ENCODE assay signal across 21 cellular contexts in genomic region chr1:46281021-46281420, GRCh38. TPM values are rescaled to one million over a fixed set of nuclear protein-coding genes. Genes with fewer than 3 reads are reported as not detected.
DNase-seq lines count a peak whose midpoint lies in the region; ATAC-seq, FAIRE-seq and TF ChIP-seq lines count a peak whose summit lies in the region.
"Had no signal": no experiment of that assay in that cellular context is flagged by ENCODE, and none has a peak within 500 bp of the region (broad histone marks: within the 10 kb centered on the region; RNA-seq: fewer than 3 reads in every experiment).

No MANE protein-coding gene starts in this region.

- H3K36me3 ChIP-seq in HepG2 (replicated peaks in 1 of 2; ENCODE audit: control insufficient read depth in 1 of 2, insufficient read depth in 2 of 2, low read length in 2 of 2) (peaks cover 22 to 64% of the 10 kb centered on the region in 2 experiments), right lobe of liver (peaks cover 0 to 39% (median 17%) of the 10 kb centered on the region in 4 donors), GM12878 (ENCODE audit: control insufficient read depth in 2 of 2, insufficient read depth in 2 of 2, low read length in 1 of 2) (peaks cover 34 to 44% of the 10 kb centered on the region in 2 experiments)

- H3K4me3 Mint-ChIP-seq in nephron progenitor cell, result no peak overlapping the region
- H3K4me3 Mint-ChIP-seq: CD4-positive, CD25-positive, alpha-beta regulatory T cell; H9 had no signal

- no peak for TF ChIP-seq RAD21 in HepG2 (CRISPR knock-in tag; IDR thresholded peaks at IDR 0.05)
- TF ChIP-seq RAD21 in GM12878 (IDR thresholded peaks at IDR 0.05; ENCODE audit: insufficient read depth, low read depth, low read length), result no peak

- DNase-seq in HepG2 (ENCODE audit: low spot score) (no peak), right lobe of liver (no peak), GM12878 (ENCODE audit: low read depth, low spot score) (no peak), nephron progenitor cell (no peak), DMS79 treated with DMSO at 0.1 percent for 48 hours (lab: John Stamatoyannopoulos, UW) (no peak), T1000 (lab: John Stamatoyannopoulos, UW) (no peak)
- DNase-seq: CD4-positive, CD25-positive, alpha-beta regulatory T cell; DMS153; H9; KG1; MG63; NCI-H1105 treated with DMSO at 0.1 percent for 48 hours; NCI-H146; NCI-H2029; NCI-H446 treated with DMSO at 0.1 percent for 48 hours; NCI-H526; SHP77 had no signal

- H3K4me3 ChIP-seq in HepG2 (replicated peaks in 1 of 3; ENCODE audit: insufficient read depth in 1 of 3, low read depth in 2 of 3, low read length in 3 of 3), result no peak overlapping the region
- H3K4me3 ChIP-seq in right lobe of liver, result no peak overlapping the region
- H3K4me3 ChIP-seq in GM12878, result no peak overlapping the region
- H3K4me3 ChIP-seq: BLaER1, MG63 had no signal

- BruUV-seq in HepG2 (replicated peaks; lab: Mats Ljungman, UMichigan) (no TSS peak), GM12878 (replicated peaks; lab: Mats Ljungman, UMichigan) (no TSS peak)

- TF ChIP-seq CTCF in HepG2 (CRISPR knock-in tag; IDR thresholded peaks at IDR 0.05) (no peak), right lobe of liver (IDR thresholded peaks at IDR 0.05) (no peak), GM12878 (IDR thresholded peaks at IDR 0.05 in 2 of 3, conservative IDR thresholded peaks at IDR 0.05 in 1 of 3; ENCODE audit: control insufficient read depth in 2 of 3, extremely low read depth in 1 of 3, insufficient read depth in 1 of 3, low read depth in 3 of 3, low read length in 3 of 3) (no peak), nephron progenitor cell (IDR thresholded peaks at IDR 0.05) (no peak)

- H3K4me2 ChIP-seq in HepG2 (ENCODE audit: low read depth, low read length) (no peak overlapping the region), GM12878 (ENCODE audit: control insufficient read depth, insufficient read depth) (no peak overlapping the region)
- H3K4me2 ChIP-seq: BLaER1 had no signal

- SMC1A ChIA-PET in GM12878 (lab: Charles Lee; ENCODE audit: uncharacterized antibody, unreplicated experiment), result no interaction called here

- in situ Hi-C loops in HepG2 (cut with HindIII; ENCODE audit: extremely low pct_ligation_motif_present, low pct_unique_long_range_greater_than_20kb), result no loop called here
- in situ Hi-C loops in GM12878 (cut with MboI), result no loop called here

- POLR2A ChIA-PET in HepG2 (lab: Yijun Ruan, JAX), result no interaction called here
- POLR2A ChIA-PET in GM12878 (lab: Charles Lee), result no interaction called here

- H3K27ac ChIP-seq in HepG2 (ENCODE audit: extremely low read length, insufficient read depth, low read length), result no peak overlapping the region
- no peak overlapping the region for H3K27ac ChIP-seq in right lobe of liver
- no peak overlapping the region for H3K27ac ChIP-seq in GM12878 (ENCODE audit: control insufficient read depth, insufficient read depth)
- H3K27ac ChIP-seq: BLaER1 had no signal

- H4K20me1 ChIP-seq in HepG2 (ENCODE audit: insufficient read depth, low read length) (no peaks in the 10 kb centered on the region), GM12878 (ENCODE audit: control insufficient read depth, insufficient read depth) (no peaks in the 10 kb centered on the region)

- TF ChIP-seq POLR2A in HepG2 (IDR thresholded peaks at IDR 0.05; ENCODE audit: insufficient read depth in 1 of 2, low read depth in 2 of 2, low read length in 2 of 2) (0 out of 4 replicates have a peak, but pooled peaks of 1 of the 2 experiments have one; percentile 15), right lobe of liver (IDR thresholded peaks at IDR 0.05) (no peak), GM12878 (IDR thresholded peaks at IDR 0.05; ENCODE audit: low read depth, low read length) (peak; percentile 70)

- no peaks in the 10 kb centered on the region for H3K79me2 ChIP-seq in HepG2 (ENCODE audit: insufficient read depth, low read length)
- no peaks in the 10 kb centered on the region for H3K79me2 ChIP-seq in GM12878 (ENCODE audit: control insufficient read depth, insufficient read depth, low read length)

- RAD21 ChIA-PET in GM12878 (lab: Charles Lee; ENCODE audit: unreplicated experiment), result interaction anchor here (0.7 kb wide), 1 partner anchor 65 kb away, joined by 3 read pairs; no protein-coding TSS in a partner anchor

- H2AFZ ChIP-seq in HepG2 (ENCODE audit: low read length), result no peak overlapping the region
- H2AFZ ChIP-seq in GM12878 (ENCODE audit: control insufficient read depth, low read depth, low read length), result no peak overlapping the region

- H3K27me3 ChIP-seq in HepG2 (ENCODE audit: control insufficient read depth in 1 of 2, insufficient read depth in 2 of 2, low read length in 2 of 2) (no peaks in the 10 kb centered on the region), right lobe of liver (no peaks in the 10 kb centered on the region), GM12878 (replicated peaks in 1 of 2; ENCODE audit: control insufficient read depth in 2 of 2, insufficient read depth in 2 of 2, low read length in 1 of 2) (no peaks in the 10 kb centered on the region)
- H3K27me3 ChIP-seq: BLaER1, MG63 had no signal

- peaks cover 6% of the 10 kb centered on the region for H3K4me1 Mint-ChIP-seq in nephron progenitor cell

- peaks cover 66% of the 10 kb centered on the region for H3K36me3 Mint-ChIP-seq in nephron progenitor cell (ENCODE audit: low read depth)

- ATAC-seq in HepG2, result no peak
- no peak for ATAC-seq in right lobe of liver
- ATAC-seq in GM12878, result no peak
- no peak for ATAC-seq in GM18517 (IDR thresholded peaks at IDR 0.05; ENCODE audit: unreplicated experiment)

- intact Hi-C loops in HepG2 (cut with micrococcal nuclease; ENCODE audit: unreplicated experiment) (no loop called here), right lobe of liver (cut with DNase I) (no loop called here), GM12878 (cut with micrococcal nuclease; ENCODE audit: unreplicated experiment) (no loop called here)

- H3K9me3 ChIP-seq in HepG2 (ENCODE audit: low read length) (no peaks in the 10 kb centered on the region), right lobe of liver (no peaks in the 10 kb centered on the region), GM12878 (replicated peaks; ENCODE audit: control insufficient read depth, insufficient read depth, low read length) (no peaks in the 10 kb centered on the region)
- H3K9me3 ChIP-seq: BLaER1, MG63 had no signal

- H3K27me3 Mint-ChIP-seq in nephron progenitor cell (ENCODE audit: low read depth, poor library complexity), result no peaks in the 10 kb centered on the region
- H3K27me3 Mint-ChIP-seq: CD4-positive, CD25-positive, alpha-beta regulatory T cell had no signal

- FAIRE-seq in HepG2 (lab: Jason Lieb, UNC), result no peak
- no peak for FAIRE-seq in GM12878 (lab: Jason Lieb, UNC)
- FAIRE-seq: A204.1, HTR-8/SVneo had no signal

- H3K9me3 Mint-ChIP-seq in nephron progenitor cell, result no peaks in the 10 kb centered on the region
- H3K9me3 Mint-ChIP-seq: CD4-positive, CD25-positive, alpha-beta regulatory T cell; H9 had no signal

- H3K27ac Mint-ChIP-seq in nephron progenitor cell, result peak overlapping the region; percentile 81

- WGBS in HepG2 (ENCODE audit: low lambda C conversion rate), result over 99% methylated on average over 13 of the region's 14 CpGs
- WGBS in right lobe of liver (ENCODE audit: insufficient coverage, low coverage, low lambda C conversion rate, missing lambda C conversion rate), result 96% methylated on average over 5 of the region's 14 CpGs
- WGBS in GM12878 (ENCODE audit: insufficient coverage, insufficient replicate concordance, low lambda C conversion rate, missing lambda C conversion rate), result 95% methylated on average over 14 of the region's 14 CpGs

- H3K4me1 ChIP-seq in HepG2 (ENCODE audit: insufficient read depth, low read length) (peaks cover 13% of the 10 kb centered on the region), right lobe of liver (no peaks in the 10 kb centered on the region), GM12878 (ENCODE audit: control insufficient read depth, insufficient read depth, low read length) (no peaks in the 10 kb centered on the region)
- H3K4me1 ChIP-seq: BLaER1 had no signal

- no peak for TF ChIP-seq EP300 in HepG2 (IDR thresholded peaks at IDR 0.05; ENCODE audit: low read depth in 2 of 2, low read length in 2 of 2)
- no peak for TF ChIP-seq EP300 in HepG2 (CRISPR knock-in tag; IDR thresholded peaks at IDR 0.05; ENCODE audit: borderline replicate concordance)
- TF ChIP-seq EP300 in GM12878 (IDR thresholded peaks at IDR 0.05; ENCODE audit: borderline replicate concordance in 1 of 2, control insufficient read depth in 1 of 2, low read depth in 2 of 2, low read length in 2 of 2), result no peak

- no peak overlapping the region for H3K9ac ChIP-seq in HepG2 (ENCODE audit: insufficient read depth, low read depth, low read length)
- no peak overlapping the region for H3K9ac ChIP-seq in GM12878 (ENCODE audit: control insufficient read depth, insufficient read depth, low read length)
- H3K9ac ChIP-seq: BLaER1 had no signal

- CTCF ChIA-PET in HepG2 (lab: Yijun Ruan, JAX; ENCODE audit: low intra/inter-chr PET ratio, low total read pairs) (no interaction called here), GM12878 (lab: Yijun Ruan, JAX) (no interaction called here)

RNA-seq across cellular contexts. Expression of gene LRRC41, which starts 22.4 kb away (rescaled TPM):
- total RNA-seq in HepG2 (2016; rRNA removed; fragmentation: Illumina TruSeq; extraction: Trizol) (51.9 and 53.6 TPM in 2 replicates), right lobe of liver (10 to 100 TPM; 24.4 to 37.0 (median 29.0) TPM), GM12878 (2014; rRNA removed) (62.7 and 65.7 TPM in 2 replicates), GM12878 (2014; rRNA removed; fragmentation: Illumina TruSeq; extraction: Trizol) (35.1 and 36.3 TPM in 2 replicates), GM12878 (2021) (56.7 and 57.7 TPM in 2 replicates)
- total RNA-seq in HepG2 (2016; cell fraction: cytosol; rRNA removed; fragmentation: Illumina TruSeq; extraction: Trizol; ENCODE audit: low read depth), result 8.7 and 10.1 TPM in 2 replicates
- 44.9 and 54.0 TPM in 2 replicates for total RNA-seq in HepG2 (2016; cell fraction: insoluble cytoplasmic fraction; rRNA removed; fragmentation: Illumina TruSeq; extraction: Trizol)
- total RNA-seq in HepG2 (2016; cell fraction: membrane; rRNA removed; fragmentation: Illumina TruSeq; extraction: Trizol), result 22.7 and 23.9 TPM in 2 replicates
- total RNA-seq in HepG2 (2016; cell fraction: nucleus; rRNA removed; fragmentation: Illumina TruSeq; extraction: Trizol), result 37.9 and 43.3 TPM in 2 replicates
- polyA plus RNA-seq in HepG2 (2011; rRNA removed) (48.1 and 64.1 TPM in 2 replicates), GM12878 (2011; rRNA removed) (25.3 and 43.3 TPM in 2 replicates), GM12878 (2014; fragmentation: Illumina TruSeq; extraction: Trizol) (18.5 and 40.1 TPM in 2 replicates), GM12878 (2014; fragmentation: Nextera tagmentation; extraction: Ambion mirVana) (10 to 100 TPM; 12.0 to 12.6 TPM), GM12878 (2014; rRNA removed) (53.8 and 55.6 TPM in 2 replicates), GM12878 (2016; fragmentation: Nextera tagmentation; extraction: Ambion mirVana) (10 to 100 TPM; 67.3 to 79.9 TPM)
- polyA plus RNA-seq in HepG2 (2011; cell fraction: cytosol; rRNA removed), result 44.5 and 50.8 TPM in 2 replicates
- polyA plus RNA-seq in HepG2 (2011; cell fraction: nucleus; rRNA removed), result 63.0 and 69.0 TPM in 2 replicates
- 28.1 and 28.9 TPM in 2 replicates for polyA plus RNA-seq in HepG2 (2012)
- polyA plus RNA-seq in HepG2 (2016; cell fraction: cytosol; fragmentation: Illumina TruSeq; extraction: Trizol; ENCODE audit: low read depth), result 5.9 and 6.3 TPM in 2 replicates
- 40.8 and 53.0 TPM in 2 replicates for polyA plus RNA-seq in HepG2 (2016; cell fraction: insoluble cytoplasmic fraction; fragmentation: Illumina TruSeq; extraction: Trizol; ENCODE audit: low read depth)
- polyA plus RNA-seq in HepG2 (2016; cell fraction: membrane; fragmentation: Illumina TruSeq; extraction: Trizol; ENCODE audit: low read depth), result 13.1 and 15.2 TPM in 2 replicates
- 60.2 and 64.7 TPM in 2 replicates for polyA plus RNA-seq in HepG2 (2016; cell fraction: nucleus; fragmentation: Illumina TruSeq; extraction: Trizol; ENCODE audit: insufficient read depth, low read depth)
- polyA minus RNA-seq in HepG2 (2011; rRNA and poly(A)+ RNA removed; ENCODE audit: low replicate concordance), result 54.6 and 133 TPM in 2 replicates
- polyA minus RNA-seq in HepG2 (2011; cell fraction: cytosol; rRNA and poly(A)+ RNA removed), result 44.0 and 45.3 TPM in 2 replicates
- polyA minus RNA-seq in HepG2 (2011; cell fraction: nucleus; rRNA and poly(A)+ RNA removed), result 36.3 and 42.6 TPM in 2 replicates
- total RNA-seq in GM12878 (2013; cell fraction: nucleolus; rRNA removed), result 65.4 and 65.5 TPM in 2 replicates
- polyA plus RNA-seq in GM12878 (2011; ENCODE audit: low read depth), result 25.2 TPM
- polyA plus RNA-seq in GM12878 (2011; cell fraction: cytosol; rRNA removed), result 50.6 and 56.7 TPM in 2 replicates
- polyA plus RNA-seq in GM12878 (2011; cell fraction: nucleus; rRNA removed), result 62.8 and 70.9 TPM in 2 replicates
- polyA plus RNA-seq in GM12878 (2012), result 42.1 and 42.9 TPM in 2 replicates
- polyA minus RNA-seq in GM12878 (2011; rRNA and poly(A)+ RNA removed), result 40.8 and 80.5 TPM in 2 replicates
- 29.5 TPM in 2 replicates for polyA minus RNA-seq in GM12878 (2011; cell fraction: cytosol; rRNA and poly(A)+ RNA removed)
- polyA minus RNA-seq in GM12878 (2011; cell fraction: nucleus; rRNA and poly(A)+ RNA removed), result 21.6 and 34.4 TPM in 2 replicates

RNA-seq across cellular contexts. Expression of gene UQCRH, which starts 22.5 kb away (rescaled TPM):
- total RNA-seq in HepG2 (2016; rRNA removed; fragmentation: Illumina TruSeq; extraction: Trizol) (556 and 776 TPM in 2 replicates), right lobe of liver (100 to 1,000 TPM in 2 of 6 experiments, 10 to 100 TPM in 4; 71.6 to 244 (median 90.4) TPM), GM12878 (2014; rRNA removed) (522 and 625 TPM in 2 replicates), GM12878 (2014; rRNA removed; fragmentation: Illumina TruSeq; extraction: Trizol) (582 and 603 TPM in 2 replicates), GM12878 (2021) (363 and 392 TPM in 2 replicates)
- 326 and 342 TPM in 2 replicates for total RNA-seq in HepG2 (2016; cell fraction: cytosol; rRNA removed; fragmentation: Illumina TruSeq; extraction: Trizol; ENCODE audit: low read depth)
- total RNA-seq in HepG2 (2016; cell fraction: insoluble cytoplasmic fraction; rRNA removed; fragmentation: Illumina TruSeq; extraction: Trizol), result 557 and 814 TPM in 2 replicates
- total RNA-seq in HepG2 (2016; cell fraction: membrane; rRNA removed; fragmentation: Illumina TruSeq; extraction: Trizol), result 684 and 739 TPM in 2 replicates
- total RNA-seq in HepG2 (2016; cell fraction: nucleus; rRNA removed; fragmentation: Illumina TruSeq; extraction: Trizol), result 202 and 207 TPM in 2 replicates
- polyA plus RNA-seq in HepG2 (2011; rRNA removed) (389 and 548 TPM in 2 replicates), GM12878 (2011; rRNA removed) (1,782 and 2,485 TPM in 2 replicates), GM12878 (2014; fragmentation: Illumina TruSeq; extraction: Trizol) (612 and 665 TPM in 2 replicates), GM12878 (2014; fragmentation: Nextera tagmentation; extraction: Ambion mirVana) (1,000 to 10,000 TPM; 1,451 to 1,539 TPM), GM12878 (2014; rRNA removed) (516 and 647 TPM in 2 replicates), GM12878 (2016; fragmentation: Nextera tagmentation; extraction: Ambion mirVana) (100 to 1,000 TPM; 574 to 652 TPM)
- 498 and 858 TPM in 2 replicates for polyA plus RNA-seq in HepG2 (2011; cell fraction: cytosol; rRNA removed)
- 97.1 and 129 TPM in 2 replicates for polyA plus RNA-seq in HepG2 (2011; cell fraction: nucleus; rRNA removed)
- 542 and 600 TPM in 2 replicates for polyA plus RNA-seq in HepG2 (2012)
- 372 and 389 TPM in 2 replicates for polyA plus RNA-seq in HepG2 (2016; cell fraction: cytosol; fragmentation: Illumina TruSeq; extraction: Trizol; ENCODE audit: low read depth)
- 673 and 752 TPM in 2 replicates for polyA plus RNA-seq in HepG2 (2016; cell fraction: insoluble cytoplasmic fraction; fragmentation: Illumina TruSeq; extraction: Trizol; ENCODE audit: low read depth)
- polyA plus RNA-seq in HepG2 (2016; cell fraction: membrane; fragmentation: Illumina TruSeq; extraction: Trizol; ENCODE audit: low read depth), result 615 and 634 TPM in 2 replicates
- 308 and 323 TPM in 2 replicates for polyA plus RNA-seq in HepG2 (2016; cell fraction: nucleus; fragmentation: Illumina TruSeq; extraction: Trizol; ENCODE audit: insufficient read depth, low read depth)
- 40.3 and 86.2 TPM in 2 replicates for polyA minus RNA-seq in HepG2 (2011; rRNA and poly(A)+ RNA removed; ENCODE audit: low replicate concordance)
- 75.1 and 87.3 TPM in 2 replicates for polyA minus RNA-seq in HepG2 (2011; cell fraction: cytosol; rRNA and poly(A)+ RNA removed)
- 50.6 and 82.3 TPM in 2 replicates for polyA minus RNA-seq in HepG2 (2011; cell fraction: nucleus; rRNA and poly(A)+ RNA removed)
- 169 and 182 TPM in 2 replicates for total RNA-seq in GM12878 (2013; cell fraction: nucleolus; rRNA removed)
- polyA plus RNA-seq in GM12878 (2011; ENCODE audit: low read depth), result 2,257 TPM
- polyA plus RNA-seq in GM12878 (2011; cell fraction: cytosol; rRNA removed), result 682 and 1,244 TPM in 2 replicates
- polyA plus RNA-seq in GM12878 (2011; cell fraction: nucleus; rRNA removed), result 369 and 418 TPM in 2 replicates
- 583 and 710 TPM in 2 replicates for polyA plus RNA-seq in GM12878 (2012)
- 164 and 195 TPM in 2 replicates for polyA minus RNA-seq in GM12878 (2011; rRNA and poly(A)+ RNA removed)
- 98.8 and 102 TPM in 2 replicates for polyA minus RNA-seq in GM12878 (2011; cell fraction: cytosol; rRNA and poly(A)+ RNA removed)
- polyA minus RNA-seq in GM12878 (2011; cell fraction: nucleus; rRNA and poly(A)+ RNA removed), result 46.1 and 63.4 TPM in 2 replicates

RNA-seq across cellular contexts. Expression of gene RAD54L, which starts 33.5 kb away (rescaled TPM):
- total RNA-seq in HepG2 (2016; rRNA removed; fragmentation: Illumina TruSeq; extraction: Trizol), result 30.0 and 30.1 TPM in 2 replicates
- total RNA-seq in HepG2 (2016; cell fraction: cytosol; rRNA removed; fragmentation: Illumina TruSeq; extraction: Trizol; ENCODE audit: low read depth), result 6.0 and 6.4 TPM in 2 replicates
- 25.4 and 26.8 TPM in 2 replicates for total RNA-seq in HepG2 (2016; cell fraction: insoluble cytoplasmic fraction; rRNA removed; fragmentation: Illumina TruSeq; extraction: Trizol)
- total RNA-seq in HepG2 (2016; cell fraction: membrane; rRNA removed; fragmentation: Illumina TruSeq; extraction: Trizol), result 16.3 and 17.5 TPM in 2 replicates
- 30.2 and 34.5 TPM in 2 replicates for total RNA-seq in HepG2 (2016; cell fraction: nucleus; rRNA removed; fragmentation: Illumina TruSeq; extraction: Trizol)
- polyA plus RNA-seq in HepG2 (2011; rRNA removed), result 8.1 and 10.2 TPM in 2 replicates
- 3.9 and 7.1 TPM in 2 replicates for polyA plus RNA-seq in HepG2 (2011; cell fraction: cytosol; rRNA removed)
- 30.4 and 45.7 TPM in 2 replicates for polyA plus RNA-seq in HepG2 (2011; cell fraction: nucleus; rRNA removed)
- 4.8 and 8.9 TPM in 2 replicates for polyA plus RNA-seq in HepG2 (2012)
- 3.8 TPM in 2 replicates for polyA plus RNA-seq in HepG2 (2016; cell fraction: cytosol; fragmentation: Illumina TruSeq; extraction: Trizol; ENCODE audit: low read depth)
- 26.5 and 31.7 TPM in 2 replicates for polyA plus RNA-seq in HepG2 (2016; cell fraction: insoluble cytoplasmic fraction; fragmentation: Illumina TruSeq; extraction: Trizol; ENCODE audit: low read depth)
- polyA plus RNA-seq in HepG2 (2016; cell fraction: membrane; fragmentation: Illumina TruSeq; extraction: Trizol; ENCODE audit: low read depth), result 6.5 and 9.4 TPM in 2 replicates
- 84.2 and 90.7 TPM in 2 replicates for polyA plus RNA-seq in HepG2 (2016; cell fraction: nucleus; fragmentation: Illumina TruSeq; extraction: Trizol; ENCODE audit: insufficient read depth, low read depth)
- 10.8 and 28.0 TPM in 2 replicates for polyA minus RNA-seq in HepG2 (2011; rRNA and poly(A)+ RNA removed; ENCODE audit: low replicate concordance)
- polyA minus RNA-seq in HepG2 (2011; cell fraction: cytosol; rRNA and poly(A)+ RNA removed), result 5.3 and 6.1 TPM in 2 replicates
- polyA minus RNA-seq in HepG2 (2011; cell fraction: nucleus; rRNA and poly(A)+ RNA removed), result 8.3 and 15.1 TPM in 2 replicates
- total RNA-seq in right lobe of liver, result 1 to 10 TPM in 1 of 6 experiments, under 1 TPM in 5; 0.27 to 2.5 (median 0.70) TPM
- 15.3 and 17.4 TPM in 2 replicates for total RNA-seq in GM12878 (2013; cell fraction: nucleolus; rRNA removed)
- 15.8 TPM in 2 replicates for total RNA-seq in GM12878 (2014; rRNA removed)
- total RNA-seq in GM12878 (2014; rRNA removed; fragmentation: Illumina TruSeq; extraction: Trizol), result 12.4 and 12.9 TPM in 2 replicates
- total RNA-seq in GM12878 (2021), result 34.0 and 34.7 TPM in 2 replicates
- polyA plus RNA-seq in GM12878 (2011; ENCODE audit: low read depth), result 7.4 TPM
- polyA plus RNA-seq in GM12878 (2011; rRNA removed), result 8.9 and 17.6 TPM in 2 replicates
- 24.1 and 27.9 TPM in 2 replicates for polyA plus RNA-seq in GM12878 (2011; cell fraction: cytosol; rRNA removed)
- 86.4 and 103 TPM in 2 replicates for polyA plus RNA-seq in GM12878 (2011; cell fraction: nucleus; rRNA removed)
- polyA plus RNA-seq in GM12878 (2012), result 10.6 and 18.3 TPM in 2 replicates
- polyA plus RNA-seq in GM12878 (2014; fragmentation: Illumina TruSeq; extraction: Trizol), result 26.5 and 35.5 TPM in 2 replicates
- 10 to 100 TPM; 15.8 to 26.1 TPM for polyA plus RNA-seq in GM12878 (2014; fragmentation: Nextera tagmentation; extraction: Ambion mirVana)
- polyA plus RNA-seq in GM12878 (2014; rRNA removed), result 21.1 and 24.5 TPM in 2 replicates
- polyA plus RNA-seq in GM12878 (2016; fragmentation: Nextera tagmentation; extraction: Ambion mirVana), result 10 to 100 TPM; 51.5 to 54.2 TPM
- polyA minus RNA-seq in GM12878 (2011; rRNA and poly(A)+ RNA removed), result 20.2 and 21.9 TPM in 2 replicates
- 11.0 and 11.6 TPM in 2 replicates for polyA minus RNA-seq in GM12878 (2011; cell fraction: cytosol; rRNA and poly(A)+ RNA removed)
- polyA minus RNA-seq in GM12878 (2011; cell fraction: nucleus; rRNA and poly(A)+ RNA removed), result 9.6 and 19.3 TPM in 2 replicates

RNA-seq across cellular contexts. Expression of gene NSUN4, which starts 59.6 kb away (rescaled TPM):
- total RNA-seq in HepG2 (2016; rRNA removed; fragmentation: Illumina TruSeq; extraction: Trizol) (23.5 and 27.1 TPM in 2 replicates), right lobe of liver (10 to 100 TPM in 5 of 6 experiments, 1 to 10 TPM in 1; 8.5 to 13.0 (median 12.2) TPM), GM12878 (2014; rRNA removed) (27.7 and 31.0 TPM in 2 replicates), GM12878 (2014; rRNA removed; fragmentation: Illumina TruSeq; extraction: Trizol) (24.9 and 25.3 TPM in 2 replicates), GM12878 (2021) (31.4 and 31.8 TPM in 2 replicates)
- 1.7 and 2.5 TPM in 2 replicates for total RNA-seq in HepG2 (2016; cell fraction: cytosol; rRNA removed; fragmentation: Illumina TruSeq; extraction: Trizol; ENCODE audit: low read depth)
- 22.9 and 26.3 TPM in 2 replicates for total RNA-seq in HepG2 (2016; cell fraction: insoluble cytoplasmic fraction; rRNA removed; fragmentation: Illumina TruSeq; extraction: Trizol)
- 6.1 and 6.8 TPM in 2 replicates for total RNA-seq in HepG2 (2016; cell fraction: membrane; rRNA removed; fragmentation: Illumina TruSeq; extraction: Trizol)
- 15.4 and 15.9 TPM in 2 replicates for total RNA-seq in HepG2 (2016; cell fraction: nucleus; rRNA removed; fragmentation: Illumina TruSeq; extraction: Trizol)
- polyA plus RNA-seq in HepG2 (2011; rRNA removed) (21.5 and 24.0 TPM in 2 replicates), GM12878 (2011; rRNA removed) (62.7 and 80.2 TPM in 2 replicates), GM12878 (2014; fragmentation: Illumina TruSeq; extraction: Trizol) (24.4 and 31.1 TPM in 2 replicates), GM12878 (2014; fragmentation: Nextera tagmentation; extraction: Ambion mirVana) (10 to 100 TPM; 22.1 to 26.6 TPM), GM12878 (2014; rRNA removed) (30.1 and 36.0 TPM in 2 replicates), GM12878 (2016; fragmentation: Nextera tagmentation; extraction: Ambion mirVana) (10 to 100 TPM; 25.4 to 29.2 TPM)
- 27.6 and 30.4 TPM in 2 replicates for polyA plus RNA-seq in HepG2 (2011; cell fraction: cytosol; rRNA removed)
- 14.3 and 18.3 TPM in 2 replicates for polyA plus RNA-seq in HepG2 (2011; cell fraction: nucleus; rRNA removed)
- polyA plus RNA-seq in HepG2 (2012), result 15.8 and 20.3 TPM in 2 replicates
- 1.5 and 1.8 TPM in 2 replicates for polyA plus RNA-seq in HepG2 (2016; cell fraction: cytosol; fragmentation: Illumina TruSeq; extraction: Trizol; ENCODE audit: low read depth)
- 18.9 and 21.3 TPM in 2 replicates for polyA plus RNA-seq in HepG2 (2016; cell fraction: insoluble cytoplasmic fraction; fragmentation: Illumina TruSeq; extraction: Trizol; ENCODE audit: low read depth)
- polyA plus RNA-seq in HepG2 (2016; cell fraction: membrane; fragmentation: Illumina TruSeq; extraction: Trizol; ENCODE audit: low read depth), result 3.4 and 4.0 TPM in 2 replicates
- polyA plus RNA-seq in HepG2 (2016; cell fraction: nucleus; fragmentation: Illumina TruSeq; extraction: Trizol; ENCODE audit: insufficient read depth, low read depth), result 14.9 and 17.2 TPM in 2 replicates
- polyA minus RNA-seq in HepG2 (2011; rRNA and poly(A)+ RNA removed; ENCODE audit: low replicate concordance), result 146 and 163 TPM in 2 replicates
- polyA minus RNA-seq in HepG2 (2011; cell fraction: cytosol; rRNA and poly(A)+ RNA removed), result 15.6 and 17.8 TPM in 2 replicates
- 21.8 and 25.9 TPM in 2 replicates for polyA minus RNA-seq in HepG2 (2011; cell fraction: nucleus; rRNA and poly(A)+ RNA removed)
- 114 and 121 TPM in 2 replicates for total RNA-seq in GM12878 (2013; cell fraction: nucleolus; rRNA removed)
- polyA plus RNA-seq in GM12878 (2011; ENCODE audit: low read depth), result 22.0 TPM
- polyA plus RNA-seq in GM12878 (2011; cell fraction: cytosol; rRNA removed), result 88.7 and 90.7 TPM in 2 replicates
- polyA plus RNA-seq in GM12878 (2011; cell fraction: nucleus; rRNA removed), result 59.9 and 67.7 TPM in 2 replicates
- 20.9 and 28.7 TPM in 2 replicates for polyA plus RNA-seq in GM12878 (2012)
- polyA minus RNA-seq in GM12878 (2011; rRNA and poly(A)+ RNA removed), result 170 and 217 TPM in 2 replicates
- 23.7 and 23.9 TPM in 2 replicates for polyA minus RNA-seq in GM12878 (2011; cell fraction: cytosol; rRNA and poly(A)+ RNA removed)
- polyA minus RNA-seq in GM12878 (2011; cell fraction: nucleus; rRNA and poly(A)+ RNA removed), result 38.7 and 43.4 TPM in 2 replicates

Comparison
In these comparisons a context has a peak if more than half of its experiments do, and no peak if none do; other contexts are left out.
1. Of the 75 proteins assayed by ChIP-seq in both HepG2 and GM12878: peak only in HepG2: none; only in GM12878: MTA3 and POLR2AphosphoS2; in both: none; in neither: 72; mixed calls (peak in some experiments, not most) for 1.